ENCODE assay signal across 27 cellular contexts in genomic region chr2:42366411-42366810, GRCh38. TPM values are rescaled to one million over a fixed set of nuclear protein-coding genes. Genes with fewer than 3 reads are reported as not detected.
DNase-seq lines count a peak whose midpoint lies in the region; ATAC-seq, FAIRE-seq and TF ChIP-seq lines count a peak whose summit lies in the region.
"Had no signal": no experiment of that assay in that cellular context is flagged by ENCODE, and none has a peak within 500 bp of the region (broad histone marks: within the 10 kb centered on the region; RNA-seq: fewer than 3 reads in every experiment).

No MANE protein-coding gene starts in this region.

- no peak overlapping the region for H3K9ac ChIP-seq in HepG2 (ENCODE audit: insufficient read depth, low read depth, low read length)
- no peak overlapping the region for H3K9ac ChIP-seq in trophoblast cell (ENCODE audit: low read length)
- H3K9ac ChIP-seq: BLaER1 had no signal

- intact Hi-C loops in HepG2 (cut with micrococcal nuclease; ENCODE audit: unreplicated experiment): no loop called here
- intact Hi-C loops in right lobe of liver (cut with DNase I): no loop called here

- TF ChIP-seq RAD21 in HepG2 (CRISPR knock-in tag; IDR thresholded peaks at IDR 0.05): no peak

- no peak overlapping the region for H4K8ac ChIP-seq in trophoblast cell (ENCODE audit: low read depth, low read length)

- H3K4me3 ChIP-seq in HepG2 (replicated peaks in 1 of 3; ENCODE audit: insufficient read depth in 1 of 3, low read depth in 2 of 3, low read length in 3 of 3) (no peak overlapping the region), right lobe of liver (no peak overlapping the region), trophoblast cell (ENCODE audit: low read depth, low read length) (no peak overlapping the region)
- H3K4me3 ChIP-seq: BLaER1, GM12878 had no signal

- in situ Hi-C loops in HepG2 (cut with HindIII; ENCODE audit: extremely low pct_ligation_motif_present, low pct_unique_long_range_greater_than_20kb): loop anchor here (25.0 kb wide), 1 partner anchor 504 kb away; no protein-coding TSS in a partner anchor

- no peaks in the 10 kb centered on the region for H3K27me3 Mint-ChIP-seq in natural killer cell treated with Interleukin-12 subunit alpha and Interleukin-12 subunit beta and Interleukin-15 and Interleukin-18, amount 100 ng/mL, for 72 hours
- H3K27me3 Mint-ChIP-seq: CD4-positive, CD25-positive, alpha-beta regulatory T cell had no signal

- H4K20me1 ChIP-seq in HepG2 (ENCODE audit: insufficient read depth, low read length): no peaks in the 10 kb centered on the region
- H4K20me1 ChIP-seq: BLaER1 had no signal

- H3K23ac ChIP-seq in trophoblast cell (ENCODE audit: low read length): no peak overlapping the region

- H3K79me2 ChIP-seq in HepG2 (ENCODE audit: insufficient read depth, low read length): no peaks in the 10 kb centered on the region
- no peaks in the 10 kb centered on the region for H3K79me2 ChIP-seq in trophoblast cell (ENCODE audit: control insufficient read depth, insufficient read depth, low read length, poor library complexity)

- no peak for FAIRE-seq in HepG2 (lab: Jason Lieb, UNC)
- FAIRE-seq: A204.1, GM12878, GM12892, GM18507 had no signal

- H3K27ac ChIP-seq in HepG2 (ENCODE audit: extremely low read length, insufficient read depth, low read length): no peak overlapping the region
- no peak overlapping the region for H3K27ac ChIP-seq in right lobe of liver
- no peak overlapping the region for H3K27ac ChIP-seq in trophoblast cell (ENCODE audit: low read depth, low read length)
- H3K27ac ChIP-seq: BLaER1 had no signal

- no peak overlapping the region for H2BK120ac ChIP-seq in trophoblast cell (ENCODE audit: insufficient read depth, low read length, poor library complexity)

- ATAC-seq in HepG2: no peak
- ATAC-seq in right lobe of liver: no peak
- no peak for ATAC-seq in HG02970 (IDR thresholded peaks at IDR 0.05; ENCODE audit: low FRiP score, unreplicated experiment)
- no peak for ATAC-seq in natural killer cell treated with Interleukin-12 subunit alpha and Interleukin-12 subunit beta and Interleukin-15 and Interleukin-18, amount 100 ng/mL, for 72 hours
- ATAC-seq: GM12878 had no signal

- TF ChIP-seq POLR2A in HepG2 (IDR thresholded peaks at IDR 0.05; ENCODE audit: insufficient read depth in 1 of 2, low read depth in 2 of 2, low read length in 2 of 2): no peak
- TF ChIP-seq POLR2A in right lobe of liver (IDR thresholded peaks at IDR 0.05): no peak

- H4K12ac ChIP-seq in trophoblast cell (ENCODE audit: low read depth, low read length): no peak overlapping the region

- no peak overlapping the region for H4K91ac ChIP-seq in trophoblast cell (ENCODE audit: low read depth, low read length)

- H3K4me3 Mint-ChIP-seq in natural killer cell treated with Interleukin-12 subunit alpha and Interleukin-12 subunit beta and Interleukin-15 and Interleukin-18, amount 100 ng/mL, for 72 hours: no peak overlapping the region
- H3K4me3 Mint-ChIP-seq: CD14-positive monocyte; CD4-positive, alpha-beta memory T cell; CD4-positive, CD25-positive, alpha-beta regulatory T cell; CD8-positive, alpha-beta memory T cell had no signal

- TF ChIP-seq CTCF in HepG2 (CRISPR knock-in tag; IDR thresholded peaks at IDR 0.05) (no peak), right lobe of liver (IDR thresholded peaks at IDR 0.05) (no peak)

- H2AK5ac ChIP-seq in trophoblast cell (ENCODE audit: low read length): no peak overlapping the region

- peaks cover 15% of the 10 kb centered on the region for H3K4me1 ChIP-seq in HepG2 (ENCODE audit: insufficient read depth, low read length)
- peaks cover 0 to 10% (median 0%) of the 10 kb centered on the region in 4 donors for H3K4me1 ChIP-seq in right lobe of liver
- H3K4me1 ChIP-seq in trophoblast cell (ENCODE audit: control insufficient read depth in 1 of 2, insufficient read depth in 2 of 2, low read length in 2 of 2): peaks cover 0 to 3% of the 10 kb centered on the region in 2 experiments

- H3K9me3 ChIP-seq in HepG2 (ENCODE audit: low read length) (no peaks in the 10 kb centered on the region), right lobe of liver (no peaks in the 10 kb centered on the region), trophoblast cell (ENCODE audit: insufficient read depth, low read depth, low read length) (no peaks in the 10 kb centered on the region)
- H3K9me3 ChIP-seq: BE2C, BLaER1 had no signal

- POLR2A ChIA-PET in HepG2 (lab: Yijun Ruan, JAX): no interaction called here

- H3K27me3 ChIP-seq in HepG2 (ENCODE audit: control insufficient read depth in 1 of 2, insufficient read depth in 2 of 2, low read length in 2 of 2): no peaks in the 10 kb centered on the region
- no peaks in the 10 kb centered on the region for H3K27me3 ChIP-seq in right lobe of liver
- no peaks in the 10 kb centered on the region for H3K27me3 ChIP-seq in trophoblast cell (ENCODE audit: insufficient read depth, low read length)
- H3K27me3 ChIP-seq: BE2C, BLaER1 had no signal

- H2AFZ ChIP-seq in HepG2 (ENCODE audit: low read length) (no peak overlapping the region), trophoblast cell (ENCODE audit: insufficient read depth, low read length, poor library complexity) (no peak overlapping the region)

- no peaks in the 10 kb centered on the region for H3K79me1 ChIP-seq in trophoblast cell (ENCODE audit: low read length)

- H3K18ac ChIP-seq in trophoblast cell (ENCODE audit: low read length): no peak overlapping the region

- H3K9me3 Mint-ChIP-seq in natural killer cell treated with Interleukin-12 subunit alpha and Interleukin-12 subunit beta and Interleukin-15 and Interleukin-18, amount 100 ng/mL, for 72 hours: no peaks in the 10 kb centered on the region
- H3K9me3 Mint-ChIP-seq: CD14-positive monocyte; CD8-positive, alpha-beta memory T cell had no signal

- no peak overlapping the region for H2BK12ac ChIP-seq in trophoblast cell (ENCODE audit: low read length)

- no peak for DNase-seq in HepG2 (ENCODE audit: low spot score)
- no peak for DNase-seq in right lobe of liver
- peak; percentile 21 for DNase-seq in amniotic epithelial cell (ENCODE audit: low read depth)
- peak; percentile 11 to 75 for DNase-seq in trophoblast cell
- no peak for DNase-seq in natural killer cell treated with Interleukin-12 subunit alpha and Interleukin-12 subunit beta and Interleukin-15 and Interleukin-18, amount 100 ng/mL, for 72 hours (ENCODE audit: low spot score)
- DNase-seq: 8988T; ACHN; BE2C; C1 segment of cervical spinal cord; CD4-positive, alpha-beta memory T cell; CD4-positive, CD25-positive, alpha-beta regulatory T cell; CD8-positive, alpha-beta memory T cell; COR-L47; DMS 273 treated with DMSO at 0.1 percent for 48 hours; DMS153; DMS53; DMS79; DND-41; EL; GDM1 had no signal

- no peaks in the 10 kb centered on the region for H3K36me3 Mint-ChIP-seq in natural killer cell treated with Interleukin-12 subunit alpha and Interleukin-12 subunit beta and Interleukin-15 and Interleukin-18, amount 100 ng/mL, for 72 hours
- H3K36me3 Mint-ChIP-seq: CD14-positive monocyte; CD4-positive, alpha-beta memory T cell; CD4-positive, CD25-positive, alpha-beta regulatory T cell had no signal

- H3K14ac ChIP-seq in trophoblast cell (ENCODE audit: low read length): no peak overlapping the region

- H3K4me2 ChIP-seq in HepG2 (ENCODE audit: low read depth, low read length) (no peak overlapping the region), trophoblast cell (ENCODE audit: low read length) (no peak overlapping the region)
- H3K4me2 ChIP-seq: BLaER1 had no signal

- H2BK5ac ChIP-seq in trophoblast cell (ENCODE audit: low read depth, low read length, poor library complexity): no peak overlapping the region

- no TSS peak for BruUV-seq in HepG2 (replicated peaks; lab: Mats Ljungman, UMichigan)

- no peak overlapping the region for H3K27ac Mint-ChIP-seq in natural killer cell treated with Interleukin-12 subunit alpha and Interleukin-12 subunit beta and Interleukin-15 and Interleukin-18, amount 100 ng/mL, for 72 hours
- H3K27ac Mint-ChIP-seq: CD4-positive, alpha-beta memory T cell; CD8-positive, alpha-beta memory T cell had no signal

- no peak for TF ChIP-seq EP300 in HepG2 (IDR thresholded peaks at IDR 0.05; ENCODE audit: low read depth in 2 of 2, low read length in 2 of 2)
- TF ChIP-seq EP300 in HepG2 (CRISPR knock-in tag; IDR thresholded peaks at IDR 0.05; ENCODE audit: borderline replicate concordance): no peak

- CTCF ChIA-PET in HepG2 (lab: Yijun Ruan, JAX; ENCODE audit: low intra/inter-chr PET ratio, low total read pairs): no interaction called here

- no peak overlapping the region for H3K4ac ChIP-seq in trophoblast cell (ENCODE audit: low read depth, low read length)

- H3K36me3 ChIP-seq in HepG2 (replicated peaks in 1 of 2; ENCODE audit: control insufficient read depth in 1 of 2, insufficient read depth in 2 of 2, low read length in 2 of 2): no peaks in the 10 kb centered on the region
- H3K36me3 ChIP-seq in right lobe of liver: no peaks in the 10 kb centered on the region
- H3K36me3 ChIP-seq in trophoblast cell (ENCODE audit: control insufficient read depth in 1 of 2, insufficient read depth in 2 of 2, low read length in 2 of 2): no peaks in the 10 kb centered on the region
- H3K36me3 ChIP-seq: BE2C, BLaER1 had no signal

- H3K4me1 Mint-ChIP-seq in natural killer cell treated with Interleukin-12 subunit alpha and Interleukin-12 subunit beta and Interleukin-15 and Interleukin-18, amount 100 ng/mL, for 72 hours (ENCODE audit: low read depth in 2 of 2): peaks cover 7 to 8% of the 10 kb centered on the region in 2 donors

RNA-seq across cellular contexts. Expression of gene COX7A2L, which starts 5.4 kb away (rescaled TPM):
- total RNA-seq in HepG2 (2016; rRNA removed; fragmentation: Illumina TruSeq; extraction: Trizol): 201 and 272 TPM in 2 replicates
- 111 and 117 TPM in 2 replicates for total RNA-seq in HepG2 (2016; cell fraction: cytosol; rRNA removed; fragmentation: Illumina TruSeq; extraction: Trizol; ENCODE audit: low read depth)
- total RNA-seq in HepG2 (2016; cell fraction: insoluble cytoplasmic fraction; rRNA removed; fragmentation: Illumina TruSeq; extraction: Trizol): 197 and 297 TPM in 2 replicates
- 232 and 238 TPM in 2 replicates for total RNA-seq in HepG2 (2016; cell fraction: membrane; rRNA removed; fragmentation: Illumina TruSeq; extraction: Trizol)
- 71.7 and 82.5 TPM in 2 replicates for total RNA-seq in HepG2 (2016; cell fraction: nucleus; rRNA removed; fragmentation: Illumina TruSeq; extraction: Trizol)
- 122 and 155 TPM in 2 replicates for polyA plus RNA-seq in HepG2 (2011; rRNA removed)
- polyA plus RNA-seq in HepG2 (2011; cell fraction: cytosol; rRNA removed): 137 and 167 TPM in 2 replicates
- 30.5 and 38.2 TPM in 2 replicates for polyA plus RNA-seq in HepG2 (2011; cell fraction: nucleus; rRNA removed)
- 187 and 191 TPM in 2 replicates for polyA plus RNA-seq in HepG2 (2012)
- 119 TPM in 2 replicates for polyA plus RNA-seq in HepG2 (2016; cell fraction: cytosol; fragmentation: Illumina TruSeq; extraction: Trizol; ENCODE audit: low read depth)
- polyA plus RNA-seq in HepG2 (2016; cell fraction: insoluble cytoplasmic fraction; fragmentation: Illumina TruSeq; extraction: Trizol; ENCODE audit: low read depth): 279 and 314 TPM in 2 replicates
- 211 and 215 TPM in 2 replicates for polyA plus RNA-seq in HepG2 (2016; cell fraction: membrane; fragmentation: Illumina TruSeq; extraction: Trizol; ENCODE audit: low read depth)
- 118 and 123 TPM in 2 replicates for polyA plus RNA-seq in HepG2 (2016; cell fraction: nucleus; fragmentation: Illumina TruSeq; extraction: Trizol; ENCODE audit: insufficient read depth, low read depth)
- polyA minus RNA-seq in HepG2 (2011; rRNA and poly(A)+ RNA removed; ENCODE audit: low replicate concordance): 66.1 and 73.1 TPM in 2 replicates
- 41.1 and 44.7 TPM in 2 replicates for polyA minus RNA-seq in HepG2 (2011; cell fraction: cytosol; rRNA and poly(A)+ RNA removed)
- polyA minus RNA-seq in HepG2 (2011; cell fraction: nucleus; rRNA and poly(A)+ RNA removed): 22.7 and 28.1 TPM in 2 replicates
- 10 to 100 TPM; 37.5 to 97.0 (median 57.6) TPM for total RNA-seq in right lobe of liver
- 75.1 and 75.4 TPM in 2 replicates for polyA plus RNA-seq in trophoblast cell (2013)
- total RNA-seq in natural killer cell treated with Interleukin-12 subunit alpha and Interleukin-12 subunit beta and Interleukin-15 and Interleukin-18, amount 100 ng/mL, for 72 hours: 100 to 1,000 TPM in 1 of 2 donors, 10 to 100 TPM in 1; 70.8 to 102 TPM

Comparison
In these comparisons a context has a peak if more than half of its experiments do, and no peak if none do; other contexts are left out.
1. DNase-seq: peak in amniotic epithelial cell (single experiment) and trophoblast cell (2 of 2); none in HepG2 (single experiment), right lobe of liver (0 of 3) and natural killer cell treated with Interleukin-12 subunit alpha and Interleukin-12 subunit beta and Interleukin-15 and Interleukin-18, amount 100 ng/mL, for 72 hours (single experiment).